Comparison of ENCODE assay signal across 10 cellular contexts in the genomic region with DNA sequence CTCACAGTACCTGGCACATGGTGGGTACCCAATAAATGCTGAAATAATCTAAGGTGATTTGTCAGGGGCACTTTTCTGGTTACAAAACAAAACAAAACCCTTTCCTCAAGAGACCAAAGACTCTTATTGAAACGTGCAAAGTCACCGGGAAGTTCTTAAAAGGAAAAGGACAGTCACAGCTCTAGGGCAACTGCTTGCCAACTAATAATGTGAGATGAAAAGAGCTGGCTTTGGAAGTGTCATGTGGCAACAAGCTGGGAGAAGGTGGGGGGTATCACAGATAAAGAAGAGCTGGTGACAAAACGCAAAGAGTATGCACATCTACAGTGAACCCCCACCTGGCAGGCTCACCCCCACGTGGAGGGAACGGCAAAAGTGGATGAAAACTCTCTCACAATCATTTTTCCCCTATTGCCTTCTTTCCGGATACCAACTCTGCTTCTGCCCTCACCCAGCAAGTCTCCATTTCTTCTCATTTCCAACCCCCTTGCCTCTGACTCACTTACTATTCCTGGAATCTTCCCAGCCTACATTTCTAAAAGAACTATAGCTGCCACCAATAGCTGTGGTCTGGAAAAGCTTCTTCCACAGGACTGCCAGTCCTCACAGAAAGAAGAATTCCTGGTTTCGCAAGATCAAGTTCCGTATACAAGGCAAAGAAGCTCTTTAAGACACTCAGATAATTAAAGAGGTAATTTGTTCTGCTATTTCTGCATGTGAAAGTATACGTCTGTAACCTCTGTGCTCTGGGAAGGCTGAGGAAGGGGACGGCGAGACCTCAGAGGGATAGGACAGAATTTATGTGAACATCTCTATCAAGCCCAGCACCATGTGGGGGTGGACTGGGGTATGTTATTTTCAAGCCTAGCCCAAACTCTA. TPM values are rescaled to one million over a fixed set of nuclear protein-coding genes. Genes with fewer than 3 reads are reported as not detected.
DNase-seq lines count a peak whose midpoint lies in the region; ATAC-seq and TF ChIP-seq lines count a peak whose summit lies in the region.
"Had no signal": no experiment of that assay in that cellular context is flagged by ENCODE, and none has a peak within 500 bp of the region (broad histone marks: within the 10 kb centered on the region; RNA-seq: fewer than 3 reads in every experiment).

No MANE protein-coding gene starts in this region.

- DNase-seq in ACHN, result peak; percentile 63
- peak; percentile 94 for DNase-seq in NCI-H226
- DNase-seq in nephron progenitor cell, result no peak
- DNase-seq in stimulated activated naive CD4-positive, alpha-beta T cell (lab: John Stamatoyannopoulos, UW), result no peak
- no peak for DNase-seq in SHP77 treated with DMSO at 0.1 percent for 48 hours (lab: John Stamatoyannopoulos, UW)
- no peak for DNase-seq in NCI-H774 (lab: John Stamatoyannopoulos, UW)
- DNase-seq: DND-41, naive B cell had no signal

- no peaks in the 10 kb centered on the region for H3K27me3 Mint-ChIP-seq in nephron progenitor cell (ENCODE audit: low read depth, poor library complexity)
- H3K27me3 Mint-ChIP-seq: naive B cell had no signal

- H3K27ac Mint-ChIP-seq in nephron progenitor cell, result peak overlapping the region; percentile 41

- no peaks in the 10 kb centered on the region for H3K4me1 Mint-ChIP-seq in nephron progenitor cell

- ATAC-seq in esophagus mucosa (peak; percentile 49), HG03159 (IDR thresholded peaks at IDR 0.05; ENCODE audit: unreplicated experiment) (no peak)

- peaks cover 71% of the 10 kb centered on the region for H3K36me3 Mint-ChIP-seq in nephron progenitor cell (ENCODE audit: low read depth)

- H3K4me3 Mint-ChIP-seq in nephron progenitor cell, result no peak overlapping the region
- H3K4me3 Mint-ChIP-seq: naive B cell had no signal

- no peak for TF ChIP-seq CTCF in nephron progenitor cell (IDR thresholded peaks at IDR 0.05)

- H3K9me3 Mint-ChIP-seq in nephron progenitor cell, result no peaks in the 10 kb centered on the region
- H3K9me3 Mint-ChIP-seq: naive B cell had no signal

- in situ Hi-C loops in ACHN (cut with HindIII; ENCODE audit: low pct_ligation_motif_present, low pct_unique_long_range_greater_than_20kb, low sequenced_read_pairs), result no loop called here

RNA-seq across cellular contexts. Expression of a gene that starts 21.8 kb away (rescaled TPM):
- 3.1 TPM for total RNA-seq in esophagus mucosa

RNA-seq across cellular contexts. Expression of a gene that starts 57.3 kb away (rescaled TPM):
- total RNA-seq in esophagus mucosa, result 20.6 TPM

Comparison
In these comparisons a context has a peak if more than half of its experiments do, and no peak if none do; other contexts are left out.
1. DNase-seq: peak in ACHN (single experiment) and NCI-H226 (single experiment); none in nephron progenitor cell (single experiment), stimulated activated naive CD4-positive, alpha-beta T cell (0 of 6), SHP77 treated with DMSO at 0.1 percent for 48 hours (single experiment) and NCI-H774 (single experiment).